ENCODE assay signal across 8 cellular contexts in genomic region chr9:136339173-136339957, GRCh38. TPM values are rescaled to one million over a fixed set of nuclear protein-coding genes. Genes with fewer than 3 reads are reported as not detected.
A peak's percentile ranks its signal among the peaks of the same experiment; 100 is the strongest.
DNase-seq lines count a peak whose midpoint lies in the region; ATAC-seq and TF ChIP-seq lines count a peak whose summit lies in the region.

No MANE protein-coding gene starts in this region.

- 44 to 60% methylated on average over 8 to 14 of the region's 32 CpGs for WGBS in esophagus squamous epithelium, 2 donors

- ATAC-seq in HG03139 (IDR thresholded peaks at IDR 0.05; ENCODE audit: unreplicated experiment): no peak

- no peak for TF ChIP-seq POLR2A in esophagus squamous epithelium (IDR thresholded peaks at IDR 0.05)

- H3K27me3 ChIP-seq in esophagus squamous epithelium: peaks cover 0 to 14% (median 0%) of the 10 kb centered on the region in 4 donors

- H3K27ac ChIP-seq in esophagus squamous epithelium: no peak overlapping the region

- no peaks in the 10 kb centered on the region for H3K9me3 ChIP-seq in esophagus squamous epithelium

- peaks cover 11% of the 10 kb centered on the region for H3K4me1 Mint-ChIP-seq in nephron

- no peak overlapping the region for H3K27ac Mint-ChIP-seq in nephron

- intact Hi-C loops in esophagus squamous epithelium (cut with DNase I): no loop called here

- no peaks in the 10 kb centered on the region for H3K9me3 Mint-ChIP-seq in nephron

- H3K4me3 ChIP-seq in esophagus squamous epithelium: no peak overlapping the region

- H3K36me3 ChIP-seq in esophagus squamous epithelium: peaks cover 0 to 24% (median 0%) of the 10 kb centered on the region in 3 donors

- H3K27me3 Mint-ChIP-seq in nephron (ENCODE audit: low read depth): no peaks in the 10 kb centered on the region

- H3K4me1 ChIP-seq in esophagus squamous epithelium: peaks cover 14 to 26% (median 16%) of the 10 kb centered on the region in 3 donors

- H3K36me3 Mint-ChIP-seq in nephron (ENCODE audit: low read depth): peaks cover 7% of the 10 kb centered on the region

- TF ChIP-seq CTCF in esophagus squamous epithelium (IDR thresholded peaks at IDR 0.05) (peak; percentile 66 to 91 (median 86)), nephron (IDR thresholded peaks at IDR 0.05; ENCODE audit: unreplicated experiment in 3 of 3) (peak; percentile 86 to 91 (median 90))

- DNase-seq in NCI-H526 (lab: John Stamatoyannopoulos, UW): peak; percentile 25 to 69
- no peak for DNase-seq in NCI-H526 treated with DMSO at 0.1 percent for 48 hours (lab: John Stamatoyannopoulos, UW)
- peak; percentile 81 for DNase-seq in HT-29 (ENCODE audit: low spot score)
- peak; percentile 41 for DNase-seq in T-helper 9 cell
- no peak for DNase-seq in esophagus squamous epithelium (lab: John Stamatoyannopoulos, UW)
- no peak for DNase-seq in NCI-H345 treated with DMSO at 0.1 percent for 48 hours (lab: John Stamatoyannopoulos, UW; ENCODE audit: unreplicated experiment)

- no peak overlapping the region for H3K4me3 Mint-ChIP-seq in nephron

RNA-seq across cellular contexts. Expression of gene GPSM1, which starts 12.0 kb away (rescaled TPM):
- total RNA-seq in HT-29 (2014; rRNA removed; shearing (Covaris generic)): 1.4 TPM in 2 replicates
- total RNA-seq in esophagus squamous epithelium: 1 to 10 TPM in 3 of 4 donors, under 1 TPM in 1; 0.72 to 8.2 (median 1.9) TPM

RNA-seq across cellular contexts. Expression of gene DNLZ, which starts 24.2 kb away (rescaled TPM):
- total RNA-seq in HT-29 (2014; rRNA removed; shearing (Covaris generic)): 78.9 and 82.3 TPM in 2 replicates
- total RNA-seq in esophagus squamous epithelium: 10 to 100 TPM in 3 of 4 donors, 1 to 10 TPM in 1; 1.8 to 31.1 (median 19.7) TPM

RNA-seq across cellular contexts. Expression of gene CARD9, which starts 34.1 kb away (rescaled TPM):
- 98.9 and 116 TPM in 2 replicates for total RNA-seq in HT-29 (2014; rRNA removed; shearing (Covaris generic))
- 1 to 10 TPM in 2 of 4 donors, under 1 TPM in 2; 0.57 to 1.1 (median 1.0) TPM for total RNA-seq in esophagus squamous epithelium

RNA-seq across cellular contexts. Expression of gene CCDC187, which starts 35.5 kb away (rescaled TPM):
- 2.5 TPM in 2 replicates for total RNA-seq in HT-29 (2014; rRNA removed; shearing (Covaris generic))
- total RNA-seq in esophagus squamous epithelium: not detected

Comparison
In these comparisons a context has a peak if more than half of its experiments do, and no peak if none do; other contexts are left out.
1. DNase-seq: peak in NCI-H526 (2 of 2), HT-29 (single experiment) and T-helper 9 cell (single experiment); none in NCI-H526 treated with DMSO at 0.1 percent for 48 hours (single experiment), esophagus squamous epithelium (single experiment) and NCI-H345 treated with DMSO at 0.1 percent for 48 hours (single experiment).
2. RNA of gene CARD9, which starts 34.1 kb away (total RNA-seq): 98.9 to 116 TPM in HT-29; 0.57 to 1.1 TPM in esophagus squamous epithelium; every median in the first group is over 10 times any median in the second.